In genomic region chr10:48506147-48506917, GRCh38 we compare ENCODE assay signal across 8 cellular contexts.
DNase-seq lines count a peak whose midpoint lies in the region; ATAC-seq, FAIRE-seq and TF ChIP-seq lines count a peak whose summit lies in the region.

No MANE protein-coding gene starts in this region.

- H3K27me3 Mint-ChIP-seq in stimulated activated naive CD8-positive, alpha-beta T cell treated with anti-CD3 and anti-CD28 coated beads, Interleukin-15, amount 100 ng/mL, for 72 hours = peaks cover 6% of the 10 kb centered on the region

- H3K36me3 ChIP-seq in right atrium auricular region = no peaks in the 10 kb centered on the region

- H3K27ac ChIP-seq in right atrium auricular region (no peak overlapping the region), dorsolateral prefrontal cortex (no peak overlapping the region)

- no peak for ATAC-seq in Right ventricle myocardium superior (ENCODE audit: poor library complexity)
- peak; percentile 50 for ATAC-seq in stimulated activated naive CD8-positive, alpha-beta T cell treated with anti-CD3 and anti-CD28 coated beads, Interleukin-15, amount 100 ng/mL, for 72 hours

- H3K4me1 ChIP-seq in right atrium auricular region = peaks cover 0 to 17% of the 10 kb centered on the region in 2 donors

- H3K4me3 Mint-ChIP-seq in stimulated activated naive CD8-positive, alpha-beta T cell treated with anti-CD3 and anti-CD28 coated beads, Interleukin-15, amount 100 ng/mL, for 72 hours = no peak overlapping the region

- H3K4me3 ChIP-seq in right atrium auricular region (no peak overlapping the region), dorsolateral prefrontal cortex (no peak overlapping the region)

- DNase-seq in right atrium auricular region (ENCODE audit: low spot score) (peak; percentile 50), Right ventricle myocardium superior (no peak), NCI-H460 (ENCODE audit: extremely low read depth, low read depth) (peak; percentile 29), dorsolateral prefrontal cortex (no peak), NCI-H1694 treated with DMSO at 0.1 percent for 48 hours (lab: John Stamatoyannopoulos, UW) (no peak), activated T-cell treated with anti-CD3 and anti-CD28 coated beads for 4 hours (no peak), frontal cortex (ENCODE audit: low spot score in 2 of 2) (no peak)
- no peak for DNase-seq in stimulated activated naive CD8-positive, alpha-beta T cell treated with anti-CD3 and anti-CD28 coated beads, Interleukin-15, amount 100 ng/mL, for 72 hours

- no peaks in the 10 kb centered on the region for H3K4me1 Mint-ChIP-seq in stimulated activated naive CD8-positive, alpha-beta T cell treated with anti-CD3 and anti-CD28 coated beads, Interleukin-15, amount 100 ng/mL, for 72 hours

- H3K27me3 ChIP-seq in right atrium auricular region (no peaks in the 10 kb centered on the region), dorsolateral prefrontal cortex (no peaks in the 10 kb centered on the region)

- intact Hi-C loops in Right ventricle myocardium superior (cut with DNase I) = loop anchor here (5.0 kb wide), 1 partner anchor 144 kb away; no protein-coding TSS in a partner anchor
- intact Hi-C loops in dorsolateral prefrontal cortex (cut with DNase I) = loop anchor here (5.0 kb wide), 1 partner anchor 144 kb away; no protein-coding TSS in a partner anchor

- no peaks in the 10 kb centered on the region for H3K9me3 ChIP-seq in right atrium auricular region

- H3K9me3 Mint-ChIP-seq in stimulated activated naive CD8-positive, alpha-beta T cell treated with anti-CD3 and anti-CD28 coated beads, Interleukin-15, amount 100 ng/mL, for 72 hours = no peaks in the 10 kb centered on the region

- FAIRE-seq in frontal cortex (lab: Jason Lieb, UNC) = no peak

- no peak overlapping the region for H3K27ac Mint-ChIP-seq in stimulated activated naive CD8-positive, alpha-beta T cell treated with anti-CD3 and anti-CD28 coated beads, Interleukin-15, amount 100 ng/mL, for 72 hours

- peak; percentile 18 to 40 for TF ChIP-seq CTCF in right atrium auricular region (IDR thresholded peaks at IDR 0.05)
- TF ChIP-seq CTCF in dorsolateral prefrontal cortex (IDR thresholded peaks at IDR 0.05 in 54 of 56, conservative IDR thresholded peaks at IDR 0.05 in 2 of 56; ENCODE audit: low read depth in 1 of 56, partially characterized antibody in 56 of 56) = peak in 48 of 56 donors; percentile 22 to 64 (median 40)

Comparison
In these comparisons a context has a peak if more than half of its experiments do, and no peak if none do; other contexts are left out.
1. DNase-seq: peak in right atrium auricular region (single experiment) and NCI-H460 (single experiment); none in Right ventricle myocardium superior (single experiment), dorsolateral prefrontal cortex (0 of 10), stimulated activated naive CD8-positive, alpha-beta T cell treated with anti-CD3 and anti-CD28 coated beads, Interleukin-15, amount 100 ng/mL, for 72 hours (0 of 2), NCI-H1694 treated with DMSO at 0.1 percent for 48 hours (single experiment), activated T-cell treated with anti-CD3 and anti-CD28 coated beads for 4 hours (single experiment) and frontal cortex (0 of 2).